ENCODE assay signal across 8 cellular contexts in the genomic region with DNA sequence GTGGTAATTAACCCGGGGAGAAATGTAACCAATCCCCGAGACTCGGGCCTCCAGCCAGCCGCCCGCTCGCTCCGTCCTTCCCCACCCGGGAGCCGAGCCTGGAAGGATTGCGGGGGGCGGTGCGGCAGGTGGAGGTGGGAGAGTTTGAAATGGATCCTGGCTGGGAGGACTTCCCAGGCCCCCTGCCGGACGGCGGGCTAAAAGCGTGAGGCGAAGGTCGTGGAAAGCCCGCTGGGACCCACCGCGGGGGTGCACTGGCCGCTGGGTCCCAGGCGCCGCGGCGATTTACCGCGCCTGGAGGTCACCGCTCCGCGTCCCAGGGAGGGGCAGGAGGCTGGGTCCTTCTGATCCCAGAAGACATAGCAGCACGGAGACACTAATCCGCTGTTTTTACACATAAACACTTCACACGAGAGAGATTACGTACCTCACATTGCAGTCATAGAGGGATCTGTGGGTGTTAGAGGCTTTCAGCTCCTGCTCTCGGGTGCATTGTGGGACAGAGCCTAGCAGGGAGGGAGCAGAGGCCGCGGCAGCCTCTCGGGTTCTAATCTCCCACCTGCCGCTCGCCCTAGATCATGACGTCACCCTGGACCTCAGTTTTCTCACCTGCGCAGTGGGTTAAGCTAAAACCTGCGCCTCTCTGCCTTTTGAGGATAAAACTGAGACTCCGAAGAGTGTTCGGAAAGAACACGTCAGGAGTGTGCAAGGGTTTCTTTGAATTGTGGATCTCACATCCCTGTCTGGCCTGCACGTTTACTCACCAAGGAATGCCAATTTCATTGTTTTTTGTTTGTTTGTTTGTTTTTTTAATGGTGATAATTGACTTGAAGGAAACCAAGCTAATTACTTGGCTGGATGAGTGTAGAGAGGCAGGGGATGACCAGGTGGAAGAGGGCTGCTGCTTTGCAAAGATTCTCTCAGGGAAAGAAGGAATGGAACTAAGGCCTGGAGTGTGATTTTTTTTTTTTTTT. TPM values are rescaled to one million over a fixed set of nuclear protein-coding genes. Genes with fewer than 3 reads are reported as not detected.
A peak's percentile ranks its signal among the peaks of the same experiment; 100 is the strongest.
DNase-seq lines count a peak whose midpoint lies in the region; ATAC-seq and TF ChIP-seq lines count a peak whose summit lies in the region.

No MANE protein-coding gene starts in this region.

- peaks cover 11% of the 10 kb centered on the region for H3K4me1 ChIP-seq in CD8-positive, alpha-beta T cell (ENCODE audit: insufficient read depth, low read length)
- H3K4me1 ChIP-seq in left ventricle myocardium inferior: peaks cover 20% of the 10 kb centered on the region
- peaks cover 4% of the 10 kb centered on the region for H3K4me1 ChIP-seq in rectal smooth muscle tissue (ENCODE audit: control insufficient read depth, insufficient read depth, low read length)

- CTCF ChIA-PET in CD8-positive, alpha-beta T cell (lab: Charles Lee): interaction anchor here (0.6 to 1.4 kb wide), 4 partner anchors 8 to 21 kb away, joined by 3 read pairs; a partner anchor contains a TSS

- no peaks in the 10 kb centered on the region for H3K27me3 ChIP-seq in CD8-positive, alpha-beta T cell (ENCODE audit: insufficient read depth, low read length)
- no peaks in the 10 kb centered on the region for H3K27me3 ChIP-seq in left ventricle myocardium inferior (ENCODE audit: low read depth)
- H3K27me3 ChIP-seq in rectal smooth muscle tissue (ENCODE audit: control insufficient read depth, insufficient read depth, low read length): no peaks in the 10 kb centered on the region

- peak overlapping the region; percentile 36 for H3K27ac ChIP-seq in CD8-positive, alpha-beta T cell (ENCODE audit: low read depth, low read length)
- H3K27ac ChIP-seq in left ventricle myocardium inferior (replicated peaks) (peak overlapping the region; percentile 91), rectal smooth muscle tissue (ENCODE audit: low read depth, low read length) (peak overlapping the region; percentile 69)

- H3K36me3 ChIP-seq in CD8-positive, alpha-beta T cell (ENCODE audit: insufficient read depth, low read length): no peaks in the 10 kb centered on the region
- H3K36me3 ChIP-seq in left ventricle myocardium inferior (no peaks in the 10 kb centered on the region), rectal smooth muscle tissue (ENCODE audit: control insufficient read depth, insufficient read depth, low read length) (no peaks in the 10 kb centered on the region)

- peak overlapping the region; percentile 91 for H3K4me3 Mint-ChIP-seq in CD8-positive, alpha-beta T cell
- H3K4me3 Mint-ChIP-seq in activated naive CD4-positive, alpha-beta T cell treated with anti-CD3 and anti-CD28 coated beads, Interleukin-2, amount 50 U/mL, for 24 hours: peak overlapping the region; percentile 83

- H3K4me1 Mint-ChIP-seq in CD8-positive, alpha-beta T cell (ENCODE audit: low read depth): peaks cover 13% of the 10 kb centered on the region
- H3K4me1 Mint-ChIP-seq in activated naive CD4-positive, alpha-beta T cell treated with anti-CD3 and anti-CD28 coated beads, Interleukin-2, amount 50 U/mL, for 24 hours: peaks cover 13% of the 10 kb centered on the region

- peak in 5 of 7 experiments; percentile 3 to 66 (median 39) for DNase-seq in CD8-positive, alpha-beta T cell
- peak; percentile 73 for DNase-seq in RKO (ENCODE audit: low spot score)
- DNase-seq in left ventricle myocardium inferior: peak; percentile 27
- no peak for DNase-seq in AML-193 (lab: John Stamatoyannopoulos, UW)

- POLR2A ChIA-PET in CD8-positive, alpha-beta T cell (lab: Charles Lee): no interaction called here

- TF ChIP-seq CTCF in CD8-positive, alpha-beta T cell (IDR thresholded peaks at IDR 0.05): no peak
- TF ChIP-seq CTCF in left ventricle myocardium inferior (IDR thresholded peaks at IDR 0.05; ENCODE audit: borderline replicate concordance): peak; percentile 48

- peak overlapping the region; percentile 63 for H3K9ac ChIP-seq in rectal smooth muscle tissue (ENCODE audit: low read length)

- intact Hi-C loops in CD8-positive, alpha-beta T cell (cut with DNase I, micrococcal nuclease): loop anchor here in 1 of 2 experiments (2.0 kb wide), 1 partner anchor 17 kb away; a partner anchor contains a TSS
- intact Hi-C loops in left ventricle myocardium inferior (cut with micrococcal nuclease): no loop called here

- peak overlapping the region; percentile 84 for H3K27ac Mint-ChIP-seq in CD8-positive, alpha-beta T cell
- H3K27ac Mint-ChIP-seq in activated naive CD4-positive, alpha-beta T cell treated with anti-CD3 and anti-CD28 coated beads, Interleukin-2, amount 50 U/mL, for 24 hours: peak overlapping the region; percentile 49

- no peaks in the 10 kb centered on the region for H3K9me3 ChIP-seq in CD8-positive, alpha-beta T cell (ENCODE audit: low read length)
- H3K9me3 ChIP-seq in left ventricle myocardium inferior (replicated peaks): no peaks in the 10 kb centered on the region

- peak; percentile 62 for ATAC-seq in CD8-positive, alpha-beta T cell
- ATAC-seq in GM19372 (IDR thresholded peaks at IDR 0.05; ENCODE audit: low read depth, unreplicated experiment): peak; percentile 39
- ATAC-seq in HG03457 (IDR thresholded peaks at IDR 0.05; ENCODE audit: unreplicated experiment): peak; percentile 34

- H3K4me3 ChIP-seq in CD8-positive, alpha-beta T cell (ENCODE audit: low read depth, low read length): peak overlapping the region; percentile 65
- H3K4me3 ChIP-seq in left ventricle myocardium inferior (peak overlapping the region; percentile 73), rectal smooth muscle tissue (ENCODE audit: low read length) (peak overlapping the region; percentile 66)

- H3K27me3 Mint-ChIP-seq in CD8-positive, alpha-beta T cell (ENCODE audit: low read depth): peaks cover 15% of the 10 kb centered on the region
- H3K27me3 Mint-ChIP-seq in activated naive CD4-positive, alpha-beta T cell treated with anti-CD3 and anti-CD28 coated beads, Interleukin-2, amount 50 U/mL, for 24 hours: peaks cover 2% of the 10 kb centered on the region

- no peaks in the 10 kb centered on the region for H3K36me3 Mint-ChIP-seq in CD8-positive, alpha-beta T cell
- H3K36me3 Mint-ChIP-seq in activated naive CD4-positive, alpha-beta T cell treated with anti-CD3 and anti-CD28 coated beads, Interleukin-2, amount 50 U/mL, for 24 hours: no peaks in the 10 kb centered on the region

- H3K9me3 Mint-ChIP-seq in CD8-positive, alpha-beta T cell: no peaks in the 10 kb centered on the region
- H3K9me3 Mint-ChIP-seq in activated naive CD4-positive, alpha-beta T cell treated with anti-CD3 and anti-CD28 coated beads, Interleukin-2, amount 50 U/mL, for 24 hours: no peaks in the 10 kb centered on the region

RNA-seq across cellular contexts. Expression of a gene that starts 17.1 kb away (rescaled TPM):
- total RNA-seq in CD8-positive, alpha-beta T cell: 10 to 100 TPM; 14.3 to 14.4 TPM
- total RNA-seq in left ventricle myocardium inferior: 25.3 TPM

RNA-seq across cellular contexts. Expression of a gene that starts 19.3 kb away (rescaled TPM):
- not detected for total RNA-seq in CD8-positive, alpha-beta T cell
- not detected for total RNA-seq in left ventricle myocardium inferior

RNA-seq across cellular contexts. Expression of a gene that starts 44.4 kb away (rescaled TPM):
- total RNA-seq in CD8-positive, alpha-beta T cell: under 1 TPM; 0.73 to 0.94 TPM
- not detected for total RNA-seq in left ventricle myocardium inferior

RNA-seq across cellular contexts. Expression of a gene that starts 59.1 kb away (rescaled TPM):
- total RNA-seq in CD8-positive, alpha-beta T cell: not detected
- total RNA-seq in left ventricle myocardium inferior: not detected

Comparison
In these comparisons a context has a peak if more than half of its experiments do, and no peak if none do; other contexts are left out.
1. DNase-seq: peak in CD8-positive, alpha-beta T cell (5 of 7), RKO (single experiment) and left ventricle myocardium inferior (single experiment); none in AML-193 (0 of 2).
2. H3K27ac ChIP-seq: peak in every context shown above with its lines; median percentile 91 in left ventricle myocardium inferior; 69 in rectal smooth muscle tissue; 36 in CD8-positive, alpha-beta T cell.
3. Peak in every context shown above with its lines, with median percentiles within 50 percentile points of each other: ATAC-seq and H3K4me3 ChIP-seq.